24 cellular contexts compared by ENCODE assay signal in genomic region chr1:94355485-94355980, GRCh38.
DNase-seq lines count a peak whose midpoint lies in the region; ATAC-seq, FAIRE-seq and TF ChIP-seq lines count a peak whose summit lies in the region.
"Had no signal": no experiment of that assay in that cellular context is flagged by ENCODE, and none has a peak within 500 bp of the region (broad histone marks: within the 10 kb centered on the region; RNA-seq: fewer than 3 reads in every experiment).

No MANE protein-coding gene starts in this region.

- in situ Hi-C loops in HepG2 (cut with HindIII; ENCODE audit: extremely low pct_ligation_motif_present, low pct_unique_long_range_greater_than_20kb): no loop called here

- H3K27ac Mint-ChIP-seq in Caco-2 (ENCODE audit: unreplicated experiment) (peak overlapping the region; percentile 86), immature natural killer cell (no peak overlapping the region)
- H3K27ac Mint-ChIP-seq: CD14-positive monocyte; CD4-positive, alpha-beta T cell; CD8-positive, alpha-beta memory T cell had no signal

- 3% methylated on average over 3 of the region's 3 CpGs for WGBS in HepG2 (ENCODE audit: low lambda C conversion rate)
- WGBS in mesendoderm (ENCODE audit: extremely low coverage, insufficient coverage, low lambda C conversion rate): no CpG with 5 or more reads among the region's 3 CpGs

- H4K20me1 ChIP-seq in HepG2 (ENCODE audit: insufficient read depth, low read length): no peaks in the 10 kb centered on the region
- H4K20me1 ChIP-seq: BLaER1 treated with 17β-estradiol and CSF1 and Interleukin-3, amounts not matched to agents 10 nM and 100 nM had no signal

- POLR2A ChIA-PET in Caco-2 (lab: Charles Lee) (interaction anchor here (0.5 to 1.0 kb wide), 3 partner anchors 12 to 62 kb away, joined by 3 to 5 read pairs (median 3); partner anchors contain the start of gene ABCD3), HepG2 (lab: Yijun Ruan, JAX) (interaction anchor here (0.6 to 1.2 kb wide), 2 partner anchors 29 to 117 kb away, joined by 3 to 4 read pairs; no protein-coding TSS in a partner anchor)

- no peak overlapping the region for H2BK5ac ChIP-seq in mesendoderm (ENCODE audit: low read length)

- H3K79me2 ChIP-seq in HepG2 (ENCODE audit: insufficient read depth, low read length) (no peaks in the 10 kb centered on the region), mesendoderm (ENCODE audit: control insufficient read depth, insufficient read depth, low read length) (no peaks in the 10 kb centered on the region)

- no peak for TF ChIP-seq POLR2A in HepG2 (IDR thresholded peaks at IDR 0.05; ENCODE audit: insufficient read depth in 1 of 2, low read depth in 2 of 2, low read length in 2 of 2)

- no peaks in the 10 kb centered on the region for H3K9me3 ChIP-seq in Caco-2
- no peaks in the 10 kb centered on the region for H3K9me3 ChIP-seq in HepG2 (ENCODE audit: low read length)
- H3K9me3 ChIP-seq: A549; BE2C; BLaER1 treated with 17β-estradiol and CSF1 and Interleukin-3, amounts not matched to agents 10 nM and 100 nM had no signal

- H3K4me3 Mint-ChIP-seq in Caco-2 (ENCODE audit: unreplicated experiment): peak overlapping the region; percentile 59
- H3K4me3 Mint-ChIP-seq in immature natural killer cell: no peak overlapping the region
- H3K4me3 Mint-ChIP-seq: CD14-positive monocyte; CD4-positive, alpha-beta T cell; CD8-positive, alpha-beta memory T cell had no signal

- H3K56ac ChIP-seq in mesendoderm (ENCODE audit: low read length): no peak overlapping the region

- peak in 1 of 2 experiments; percentile 65; a peak in 2 of 4 replicates for TF ChIP-seq EP300 in HepG2 (IDR thresholded peaks at IDR 0.05; ENCODE audit: low read depth in 2 of 2, low read length in 2 of 2)
- TF ChIP-seq EP300 in HepG2 (CRISPR knock-in tag; IDR thresholded peaks at IDR 0.05; ENCODE audit: borderline replicate concordance): no peak

- no peak overlapping the region for H4K8ac ChIP-seq in mesendoderm (ENCODE audit: low read depth, low read length)

- peak overlapping the region; percentile 88 for H2AFZ ChIP-seq in HepG2 (ENCODE audit: low read length)

- H3K4me1 ChIP-seq in Caco-2 (peaks cover 59% of the 10 kb centered on the region), HepG2 (ENCODE audit: insufficient read depth, low read length) (peaks cover 61% of the 10 kb centered on the region), mesendoderm (ENCODE audit: control insufficient read depth, low read depth, low read length) (no peaks in the 10 kb centered on the region)
- H3K4me1 ChIP-seq: A549; BE2C; BLaER1 treated with 17β-estradiol and CSF1 and Interleukin-3, amounts not matched to agents 10 nM and 100 nM; HAP-1 had no signal

- H2AK5ac ChIP-seq in mesendoderm (ENCODE audit: low read length): no peak overlapping the region

- H3K27ac ChIP-seq in HepG2 (ENCODE audit: extremely low read length, insufficient read depth, low read length): peak overlapping the region; percentile 55
- no peak overlapping the region for H3K27ac ChIP-seq in mesendoderm (ENCODE audit: low read depth, low read length)
- H3K27ac ChIP-seq: A549; BLaER1 treated with 17β-estradiol and CSF1 and Interleukin-3, amounts not matched to agents 10 nM and 100 nM had no signal

- H3K36me3 Mint-ChIP-seq in Caco-2 (ENCODE audit: insufficient read depth, unreplicated experiment) (no peaks in the 10 kb centered on the region), immature natural killer cell (no peaks in the 10 kb centered on the region)
- H3K36me3 Mint-ChIP-seq: CD14-positive monocyte; CD8-positive, alpha-beta memory T cell had no signal

- intact Hi-C loops in Caco-2 (cut with micrococcal nuclease; ENCODE audit: unreplicated experiment) (loop anchor here (1.0 to 5.0 kb wide), 5 partner anchors 13 to 107 kb away; partner anchors contain the start of gene ABCD3), HepG2 (cut with micrococcal nuclease; ENCODE audit: unreplicated experiment) (loop anchor here (1.0 kb wide), 1 partner anchor 29 kb away; no protein-coding TSS in a partner anchor)

- FAIRE-seq in HepG2 (lab: Jason Lieb, UNC): peak; percentile 68
- FAIRE-seq: A549, GM12891, GM18507, H54 had no signal

- TF ChIP-seq RAD21 in HepG2 (CRISPR knock-in tag; IDR thresholded peaks at IDR 0.05): no peak

- peak overlapping the region; percentile 88 for H3K4me2 ChIP-seq in HepG2 (ENCODE audit: low read depth, low read length)
- no peak overlapping the region for H3K4me2 ChIP-seq in mesendoderm (ENCODE audit: low read length)
- H3K4me2 ChIP-seq: A549; BLaER1 treated with 17β-estradiol and CSF1 and Interleukin-3, amounts not matched to agents 10 nM and 100 nM had no signal

- no peak overlapping the region for H4K5ac ChIP-seq in mesendoderm (ENCODE audit: low read length)

- no peak overlapping the region for H3K4ac ChIP-seq in mesendoderm (ENCODE audit: low read depth, low read length)

- H3K9ac ChIP-seq in HepG2 (ENCODE audit: insufficient read depth, low read depth, low read length): 0 out of 2 replicates have a peak overlapping the region, but pooled peaks have one; percentile 12
- H3K9ac ChIP-seq in mesendoderm (ENCODE audit: low read length): no peak overlapping the region
- H3K9ac ChIP-seq: BLaER1 treated with 17β-estradiol and CSF1 and Interleukin-3, amounts not matched to agents 10 nM and 100 nM had no signal

- TF ChIP-seq CTCF in Caco-2 (IDR thresholded peaks at IDR 0.05; ENCODE audit: insufficient read depth in 1 of 2, low read depth in 1 of 2, low read length in 1 of 2, severe bottlenecking in 1 of 2, unreplicated experiment in 1 of 2): no peak
- TF ChIP-seq CTCF in HepG2 (CRISPR knock-in tag; IDR thresholded peaks at IDR 0.05): no peak

- peak; percentile 75 for ATAC-seq in HepG2
- ATAC-seq: A549 had no signal

- H3K23ac ChIP-seq in mesendoderm (ENCODE audit: low read length): no peak overlapping the region

- H3K4me1 Mint-ChIP-seq in Caco-2 (ENCODE audit: low read depth, unreplicated experiment): peaks cover 33% of the 10 kb centered on the region
- no peaks in the 10 kb centered on the region for H3K4me1 Mint-ChIP-seq in immature natural killer cell
- H3K4me1 Mint-ChIP-seq: CD8-positive, alpha-beta memory T cell had no signal

- no peaks in the 10 kb centered on the region for H3K79me1 ChIP-seq in mesendoderm (ENCODE audit: low read length)

- no peak overlapping the region for H2BK15ac ChIP-seq in mesendoderm (replicated peaks; ENCODE audit: low read depth)

- H2BK120ac ChIP-seq in mesendoderm (ENCODE audit: low read depth, low read length): no peak overlapping the region

- H3K9me3 Mint-ChIP-seq in Caco-2 (ENCODE audit: unreplicated experiment): no peaks in the 10 kb centered on the region
- H3K9me3 Mint-ChIP-seq in immature natural killer cell: no peaks in the 10 kb centered on the region
- H3K9me3 Mint-ChIP-seq: CD14-positive monocyte; CD4-positive, alpha-beta T cell; CD8-positive, alpha-beta memory T cell had no signal

- no peaks in the 10 kb centered on the region for H3K27me3 ChIP-seq in Caco-2 (replicated peaks; ENCODE audit: control insufficient read depth, insufficient read depth, low read length)
- no peaks in the 10 kb centered on the region for H3K27me3 ChIP-seq in HepG2 (ENCODE audit: control insufficient read depth in 1 of 2, insufficient read depth in 2 of 2, low read length in 2 of 2)
- no peaks in the 10 kb centered on the region for H3K27me3 ChIP-seq in mesendoderm (ENCODE audit: insufficient read depth, low read length, poor library complexity)
- H3K27me3 ChIP-seq: BE2C; BLaER1 treated with 17β-estradiol and CSF1 and Interleukin-3, amounts not matched to agents 10 nM and 100 nM had no signal

- no peak overlapping the region for H3K4me3 ChIP-seq in Caco-2 (ENCODE audit: low read depth, low read length)
- H3K4me3 ChIP-seq in HepG2 (replicated peaks in 1 of 3; ENCODE audit: insufficient read depth in 1 of 3, low read depth in 2 of 3, low read length in 3 of 3): peak overlapping the region in 2 of 3 experiments; percentile 27 to 44; a peak in 1 of 6 replicates
- H3K4me3 ChIP-seq in mesendoderm (ENCODE audit: low read length): no peak overlapping the region
- H3K4me3 ChIP-seq: A549; BLaER1 treated with 17β-estradiol and CSF1 and Interleukin-3, amounts not matched to agents 10 nM and 100 nM; HAP-1 had no signal

- no peaks in the 10 kb centered on the region for H3K36me3 ChIP-seq in Caco-2 (ENCODE audit: control insufficient read depth, insufficient read depth, low read length)
- no peaks in the 10 kb centered on the region for H3K36me3 ChIP-seq in HepG2 (replicated peaks in 1 of 2; ENCODE audit: control insufficient read depth in 1 of 2, insufficient read depth in 2 of 2, low read length in 2 of 2)
- H3K36me3 ChIP-seq in mesendoderm (ENCODE audit: control insufficient read depth, insufficient read depth, low read length): no peaks in the 10 kb centered on the region
- H3K36me3 ChIP-seq: BE2C; BLaER1 treated with 17β-estradiol and CSF1 and Interleukin-3, amounts not matched to agents 10 nM and 100 nM; HAP-1 had no signal

- no peak overlapping the region for H3K18ac ChIP-seq in mesendoderm (ENCODE audit: low read length)

- CTCF ChIA-PET in Caco-2 (lab: Charles Lee): interaction anchor here (1.2 kb wide), 1 partner anchor 13 kb away, joined by 6 read pairs; no protein-coding TSS in a partner anchor
- CTCF ChIA-PET in HepG2 (lab: Yijun Ruan, JAX; ENCODE audit: low intra/inter-chr PET ratio, low total read pairs): no interaction called here

- no TSS peak for BruUV-seq in Caco-2 (replicated peaks; lab: Mats Ljungman, UMichigan)
- BruUV-seq in HepG2 (replicated peaks; lab: Mats Ljungman, UMichigan): no TSS peak

- no peaks in the 10 kb centered on the region for H3K27me3 Mint-ChIP-seq in Caco-2 (ENCODE audit: insufficient read depth, unreplicated experiment)
- H3K27me3 Mint-ChIP-seq in immature natural killer cell (ENCODE audit: low read depth in 3 of 3): peaks cover 0 to 6% (median 0%) of the 10 kb centered on the region in 3 donors

- DNase-seq in Caco-2 (peak; percentile 65 to 78), amniotic epithelial cell (ENCODE audit: low read depth) (peak; percentile 14), HepG2 (ENCODE audit: low spot score) (peak; percentile 66), NCI-H1930 (lab: John Stamatoyannopoulos, UW) (no peak), mesendoderm (no peak), immature natural killer cell (no peak)
- DNase-seq: 8988T; ACHN; AML-193; BE2C; Calu3; CD4-positive, alpha-beta T cell; CD8-positive, alpha-beta memory T cell; DMS53; DMS79 treated with DMSO at 0.1 percent for 48 hours; GF-D8; GOT3 had no signal

TF ChIP-seq in HepG2, 621 proteins besides CTCF, POLR2A, EP300 and RAD21 (continues in another document):
- no peak for TF ChIP-seq ZNF644 (CRISPR knock-in tag; IDR thresholded peaks at IDR 0.05; ENCODE audit: low read depth)
- TF ChIP-seq NFE2L2 (IDR thresholded peaks at IDR 0.05; ENCODE audit: low read length): no peak
- no peak for TF ChIP-seq TFDP2 (CRISPR knock-in tag; IDR thresholded peaks at IDR 0.05)

Comparison
In these comparisons a context has a peak if more than half of its experiments do, and no peak if none do; other contexts are left out.
1. DNase-seq: peak in Caco-2 (2 of 2), amniotic epithelial cell (single experiment) and HepG2 (single experiment); none in NCI-H1930 (0 of 2), mesendoderm (single experiment) and immature natural killer cell (0 of 3).
2. H3K4me3 ChIP-seq: peak in HepG2 (2 of 3); none in Caco-2 (single experiment) and mesendoderm (single experiment).